ENCODE assay signal across 20 cellular contexts in the genomic region with DNA sequence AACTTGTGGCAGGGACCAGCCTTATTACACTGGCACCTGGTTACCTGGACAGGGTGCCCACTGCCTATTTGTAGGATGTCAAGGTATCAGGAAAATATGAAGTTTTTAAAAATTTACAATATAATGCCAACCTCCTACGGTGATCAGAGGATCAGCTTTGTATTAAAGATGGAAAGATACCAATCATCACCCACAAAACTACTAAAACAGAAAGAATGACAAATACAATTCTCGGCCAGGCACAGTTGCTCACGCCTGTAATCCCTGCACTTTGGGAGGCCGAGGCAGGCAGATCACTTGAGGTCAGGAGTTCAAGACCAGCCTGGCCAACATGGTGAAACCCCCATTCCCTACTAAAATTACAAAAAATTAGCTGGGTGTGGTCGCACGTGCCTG. TPM values are rescaled to one million over a fixed set of nuclear protein-coding genes. Genes with fewer than 3 reads are reported as not detected.
DNase-seq lines count a peak whose midpoint lies in the region; ATAC-seq, FAIRE-seq and TF ChIP-seq lines count a peak whose summit lies in the region.
"Had no signal": no experiment of that assay in that cellular context is flagged by ENCODE, and none has a peak within 500 bp of the region (broad histone marks: within the 10 kb centered on the region; RNA-seq: fewer than 3 reads in every experiment).

No MANE protein-coding gene starts in this region.

- H3K36me3 ChIP-seq in SK-N-SH (replicated peaks in 1 of 2; ENCODE audit: control insufficient read depth in 1 of 2, insufficient read depth in 2 of 2, low read length in 1 of 2) (peaks cover 15 to 29% of the 10 kb centered on the region in 2 experiments), HUES48 (ENCODE audit: control insufficient read depth, insufficient read depth, low read length) (peaks cover 9% of the 10 kb centered on the region), H1 (ENCODE audit: control insufficient read depth in 2 of 4, insufficient read depth in 4 of 4, low read length in 3 of 4) (peaks cover 0 to 5% (median 2%) of the 10 kb centered on the region in 4 experiments; a peak in 3 of 8 replicates)

- H4K8ac ChIP-seq in H1 (ENCODE audit: extremely low read depth, insufficient read depth, low read length): no peak overlapping the region

- H2AK5ac ChIP-seq in H1 (ENCODE audit: low read depth, low read length): peak overlapping the region; percentile 54; the same call in 1 of the 2 replicates

- H3K9ac ChIP-seq in SK-N-SH (no peak overlapping the region), HUES48 (ENCODE audit: low read depth, low read length) (no peak overlapping the region), H1 (replicated peaks in 1 of 4; ENCODE audit: extremely low read depth in 1 of 4, low read depth in 3 of 4, low read length in 3 of 4) (no peak overlapping the region)

- H2AFZ ChIP-seq in SK-N-SH (ENCODE audit: low read depth) (no peak overlapping the region), H1 (ENCODE audit: low read length) (no peak overlapping the region)

- H3K4me3 ChIP-seq in SK-N-SH (ENCODE audit: low read depth in 2 of 2, low read length in 1 of 2) (no peak overlapping the region), HUES48 (ENCODE audit: low read depth, low read length) (no peak overlapping the region), H1 (ENCODE audit: extremely low read depth in 1 of 4, insufficient read depth in 2 of 4, low read depth in 3 of 4, low read length in 4 of 4) (no peak overlapping the region)
- H3K4me3 ChIP-seq: SJSA1 had no signal

- no peak overlapping the region for H3K14ac ChIP-seq in H1 (ENCODE audit: insufficient read length)

- H4K5ac ChIP-seq in H1 (ENCODE audit: insufficient read length, low read depth, low read length): no peak overlapping the region

- H3K27me3 ChIP-seq in SK-N-SH (ENCODE audit: insufficient read depth): no peaks in the 10 kb centered on the region
- no peaks in the 10 kb centered on the region for H3K27me3 ChIP-seq in HUES48 (ENCODE audit: control insufficient read depth, insufficient read depth, low read length)
- H3K27me3 ChIP-seq in H1 (replicated peaks in 1 of 4; ENCODE audit: control insufficient read depth in 3 of 4, extremely low read depth in 1 of 4, insufficient read depth in 3 of 4, low read length in 3 of 4): no peaks in the 10 kb centered on the region
- H3K27me3 ChIP-seq: BE2C, SJSA1 had no signal

- no peak for DNase-seq in SK-N-SH
- DNase-seq in H1 (ENCODE audit: low read depth in 1 of 2, low spot score in 2 of 2): no peak
- peak; percentile 24 for DNase-seq in mesenteric fat pad (ENCODE audit: low spot score)
- no peak for DNase-seq in SIG-M5 treated with dmso at 0.1 percent for 504 hours (lab: John Stamatoyannopoulos, UW; ENCODE audit: unreplicated experiment)
- no peak for DNase-seq in dermis blood vessel endothelial cell
- DNase-seq in kidney tubule cell (ENCODE audit: low spot score): no peak
- DNase-seq: BE2C; CD4-positive, alpha-beta T cell; NCI-H1417 treated with DMSO at 0.1 percent for 48 hours; NCI-H1930; NCI-H446 treated with DMSO at 0.1 percent for 48 hours; NK-92 treated with Interleukin-12 subunit alpha and Interleukin-12 subunit beta, amount 100 ng/mL, for 24 hours; RPMI8226 had no signal

- H4K20me1 ChIP-seq in SK-N-SH (ENCODE audit: insufficient read depth) (peaks cover 26% of the 10 kb centered on the region), H1 (replicated peaks in 1 of 2; ENCODE audit: control insufficient read depth in 1 of 2, insufficient read depth in 2 of 2, low read length in 2 of 2) (no peaks in the 10 kb centered on the region)

- peak overlapping the region; percentile 84 for H2BK12ac ChIP-seq in H1 (ENCODE audit: low read depth, low read length)

- H4K91ac ChIP-seq in H1 (replicated peaks; ENCODE audit: insufficient read length, low read length): peak overlapping the region; percentile 62

- TF ChIP-seq CTCF in SK-N-SH (IDR thresholded peaks at IDR 0.05): no peak
- no peak for TF ChIP-seq CTCF in H1 (IDR thresholded peaks at IDR 0.05; ENCODE audit: control extremely low read depth in 1 of 3, insufficient read depth in 1 of 3, low read depth in 1 of 3, low read length in 3 of 3)

- CTCF ChIA-PET in SK-N-SH (lab: Yijun Ruan, JAX) (interaction anchor here (0.9 to 1.1 kb wide), 2 partner anchors 17 to 96 kb away, joined by 3 to 6 read pairs; no protein-coding TSS in a partner anchor), H1 (lab: Charles Lee; ENCODE audit: partially characterized antibody) (no interaction called here)

- no peak for ATAC-seq in SK-N-SH treated with all-trans-retinoic acid at 6 μM for 48 hours

- H3K23me2 ChIP-seq in H1 (ENCODE audit: low read depth, low read length): no peaks in the 10 kb centered on the region

- H3K23ac ChIP-seq in H1 (ENCODE audit: insufficient read length): no peak overlapping the region

- peak overlapping the region; percentile 31 for H2BK120ac ChIP-seq in H1 (replicated peaks; ENCODE audit: low read depth, low read length)

- no peak overlapping the region for H3K18ac ChIP-seq in H1 (ENCODE audit: extremely low read depth, low read length)

- no peak for TF ChIP-seq EP300 in SK-N-SH (IDR thresholded peaks at IDR 0.05; ENCODE audit: borderline replicate concordance in 1 of 2, low read depth in 1 of 2, low read length in 1 of 2)
- TF ChIP-seq EP300 in H1 (IDR thresholded peaks at IDR 0.05; ENCODE audit: borderline replicate concordance in 1 of 2, low read depth in 2 of 2, low read length in 2 of 2): no peak

- TF ChIP-seq POLR2A in H1 (IDR thresholded peaks at IDR 0.05; ENCODE audit: control extremely low read depth in 1 of 2, low read depth in 2 of 2, low read length in 2 of 2): no peak

- H3K27ac ChIP-seq in SK-N-SH (ENCODE audit: low read depth in 2 of 2, low read length in 1 of 2) (peak overlapping the region in 1 of 2 experiments; percentile 35; a peak in 1 of 4 replicates), HUES48 (ENCODE audit: low read depth, low read length) (peak overlapping the region; percentile 86), H1 (ENCODE audit: low read depth, low read length) (no peak overlapping the region)
- H3K27ac ChIP-seq: 22Rv1, HL-60 had no signal

- H3K56ac ChIP-seq in H1 (replicated peaks; ENCODE audit: insufficient read length, low read depth, low read length): no peak overlapping the region

- H3K4ac ChIP-seq in H1 (replicated peaks; ENCODE audit: insufficient read length, low read depth, low read length): no peak overlapping the region

- no peaks in the 10 kb centered on the region for H3K9me2 ChIP-seq in SK-N-SH

- H2BK15ac ChIP-seq in H1 (ENCODE audit: low read length): no peak overlapping the region

- TF ChIP-seq RAD21 in SK-N-SH (IDR thresholded peaks at IDR 0.05; ENCODE audit: low read length) (no peak), H1 (IDR thresholded peaks at IDR 0.05 in 1 of 2, conservative IDR thresholded peaks at IDR 0.05 in 1 of 2; ENCODE audit: low read depth in 2 of 2, low read length in 2 of 2) (no peak)

- peaks cover 28% of the 10 kb centered on the region for H3F3A ChIP-seq in SK-N-SH (replicated peaks; ENCODE audit: insufficient read depth)

- H3K79me2 ChIP-seq in SK-N-SH (ENCODE audit: insufficient read depth): peaks cover 14% of the 10 kb centered on the region
- 0 out of 4 replicates have a peak, but pooled peaks cover 0 to 3% of the 10 kb centered on the region in 2 experiments for H3K79me2 ChIP-seq in H1 (ENCODE audit: control insufficient read depth in 1 of 2, insufficient read depth in 2 of 2, low read length in 2 of 2)

- H3K4me2 ChIP-seq in SK-N-SH: peak overlapping the region; percentile 57
- H3K4me2 ChIP-seq in H1 (ENCODE audit: insufficient read depth in 1 of 2, low read depth in 2 of 2, low read length in 2 of 2): no peak overlapping the region; a peak in 1 of 4 replicates

- H3K9me3 ChIP-seq in SK-N-SH (no peaks in the 10 kb centered on the region), HUES48 (ENCODE audit: control insufficient read depth, insufficient read depth, low read length) (no peaks in the 10 kb centered on the region), H1 (ENCODE audit: insufficient read depth in 2 of 2, low read depth in 1 of 2, low read length in 1 of 2) (no peaks in the 10 kb centered on the region)
- H3K9me3 ChIP-seq: BE2C, SJSA1 had no signal

- no peak overlapping the region for H2BK5ac ChIP-seq in H1 (ENCODE audit: low read depth, low read length)

- WGBS in SK-N-SH (ENCODE audit: low lambda C conversion rate): 71% methylated on average over 6 of the region's 6 CpGs
- 76% methylated on average over 6 of the region's 6 CpGs; no CpG with 5 or more reads in 1 of the 2 experiments for WGBS in H1 (ENCODE audit: extremely low coverage in 1 of 2, insufficient coverage in 1 of 2, insufficient read length in 1 of 2, insufficient replicate concordance in 2 of 2, low coverage in 1 of 2, low lambda C conversion rate in 2 of 2, missing lambda C conversion rate in 1 of 2), 2 experiments

- H3K79me1 ChIP-seq in H1 (ENCODE audit: low read depth, low read length): peaks cover 4% of the 10 kb centered on the region; the same call in 1 of the 2 replicates

- H2BK20ac ChIP-seq in H1 (ENCODE audit: low read length): peak overlapping the region; percentile 29; the same call in 1 of the 2 replicates

- no peak for FAIRE-seq in H1 (lab: Jason Lieb, UNC)
- FAIRE-seq: HTR-8/SVneo had no signal

- H3K4me1 ChIP-seq in SK-N-SH (ENCODE audit: control insufficient read depth in 1 of 2, insufficient read depth in 2 of 2, low read depth in 1 of 2, low read length in 1 of 2) (peaks cover 0 to 17% of the 10 kb centered on the region in 2 experiments; a peak in 2 of 4 replicates), HUES48 (ENCODE audit: control insufficient read depth, insufficient read depth, low read length) (peaks cover 19% of the 10 kb centered on the region), H1 (replicated peaks in 1 of 4; ENCODE audit: control insufficient read depth in 3 of 4, insufficient read depth in 4 of 4, low read length in 3 of 4) (peaks cover 3 to 14% (median 9%) of the 10 kb centered on the region in 4 experiments)
- H3K4me1 ChIP-seq: BE2C had no signal

- POLR2A ChIA-PET in SK-N-SH (lab: Yijun Ruan, JAX) (no interaction called here), H1 (lab: Charles Lee; ENCODE audit: partially characterized antibody) (interaction anchor here (0.7 kb wide), 1 partner anchor 10 kb away, joined by 3 read pairs; no protein-coding TSS in a partner anchor)

RNA-seq across cellular contexts. Expression of gene PRNP, which starts 17.0 kb away (rescaled TPM):
- 558 and 669 TPM in 2 replicates for polyA plus RNA-seq in SK-N-SH (2012; rRNA removed)
- polyA plus RNA-seq in SK-N-SH (2012; cell fraction: cytosol; rRNA removed): 311 and 514 TPM in 2 replicates
- 151 and 328 TPM in 2 replicates for polyA plus RNA-seq in SK-N-SH (2012; cell fraction: nucleus; rRNA removed)
- total RNA-seq in H1 (2021; fragmentation: NEBNext Ultra II Directional; extraction: Animal tissue kit (Norgen Biotek cat#: 25700)): 21.9 and 23.5 TPM in 2 replicates
- polyA plus RNA-seq in H1 (2011; rRNA removed): 18.9 and 25.8 TPM in 2 replicates
- 31.2 TPM for polyA plus RNA-seq in H1 (2011; cell fraction: cytosol; rRNA removed)
- 25.0 TPM for polyA plus RNA-seq in H1 (2011; cell fraction: nucleus; rRNA removed)
- 24.7 to 33.4 TPM (median 28.0 TPM) in 4 replicates for polyA plus RNA-seq in H1 (2012, experiment 1 of 2)
- 3.5 TPM for polyA plus RNA-seq in H1 (2012, experiment 2 of 2)
- 28.4 TPM for polyA plus RNA-seq in H1 (2013, experiment 1 of 2)
- 38.6 TPM for polyA plus RNA-seq in H1 (2013, experiment 2 of 2)
- 37.5 and 68.5 TPM in 2 replicates for polyA minus RNA-seq in H1 (2011; rRNA and poly(A)+ RNA removed)
- 25.4 TPM for polyA minus RNA-seq in H1 (2011; cell fraction: cytosol; rRNA and poly(A)+ RNA removed)
- polyA minus RNA-seq in H1 (2011; cell fraction: nucleus; rRNA and poly(A)+ RNA removed): 14.9 TPM
- total RNA-seq in mesenteric fat pad: 79.0 TPM
- total RNA-seq in dermis blood vessel endothelial cell: 68.1 and 73.7 TPM in 2 replicates

RNA-seq across cellular contexts. Expression of gene PRND, which starts 18.4 kb away (rescaled TPM):
- polyA plus RNA-seq in SK-N-SH (2012; rRNA removed): 0.02 TPM in 1 of 2 replicates, not detected in the other
- polyA plus RNA-seq in SK-N-SH (2012; cell fraction: cytosol; rRNA removed): 0.01 and 0.03 TPM in 2 replicates
- 0.01 TPM in 1 of 2 replicates, not detected in the other for polyA plus RNA-seq in SK-N-SH (2012; cell fraction: nucleus; rRNA removed)
- total RNA-seq in H1 (2021; fragmentation: NEBNext Ultra II Directional; extraction: Animal tissue kit (Norgen Biotek cat#: 25700)): 0.08 and 0.11 TPM in 2 replicates
- polyA plus RNA-seq in H1 (2011; rRNA removed): 0.03 and 0.09 TPM in 2 replicates
- polyA plus RNA-seq in H1 (2011; cell fraction: cytosol; rRNA removed): 0.05 TPM
- polyA plus RNA-seq in H1 (2011; cell fraction: nucleus; rRNA removed): 0.09 TPM
- polyA plus RNA-seq in H1 (2012, experiment 1 of 2): 0.14 to 0.17 TPM in 2 of 4 replicates, not detected in the others
- not detected for polyA plus RNA-seq in H1 (2012, experiment 2 of 2)
- 0.04 TPM for polyA plus RNA-seq in H1 (2013, experiment 1 of 2)
- 0.06 TPM for polyA plus RNA-seq in H1 (2013, experiment 2 of 2)
- 0.05 and 0.06 TPM in 2 replicates for polyA minus RNA-seq in H1 (2011; rRNA and poly(A)+ RNA removed)
- not detected for polyA minus RNA-seq in H1 (2011; cell fraction: cytosol; rRNA and poly(A)+ RNA removed)
- not detected for polyA minus RNA-seq in H1 (2011; cell fraction: nucleus; rRNA and poly(A)+ RNA removed)
- not detected for total RNA-seq in mesenteric fat pad
- 0.74 and 2.2 TPM in 2 replicates for total RNA-seq in dermis blood vessel endothelial cell
- total RNA-seq: CD4-positive, alpha-beta T cell; OCI-LY7; SJSA1 had no signal
